22 cellular contexts compared by ENCODE assay signal in genomic region chr17:10447035-10447931, GRCh38. TPM values are rescaled to one million over a fixed set of nuclear protein-coding genes. Genes with fewer than 3 reads are reported as not detected.
"Had no signal": no experiment of that assay in that cellular context is flagged by ENCODE, and none has a peak within 500 bp of the region (broad histone marks: within the 10 kb centered on the region; RNA-seq: fewer than 3 reads in every experiment).

No MANE protein-coding gene starts in this region.

- H3K27me3 ChIP-seq: ascending aorta, neural progenitor cell, tibial nerve, uterus had no signal

- ATAC-seq: left lobe of liver, psoas muscle, right cardiac atrium had no signal

- H3K36me3 ChIP-seq: ascending aorta, esophagus squamous epithelium, neural progenitor cell, tibial nerve, uterus had no signal

- FAIRE-seq: endothelial cell of umbilical vein had no signal

- H3K27ac ChIP-seq: ascending aorta, esophagus squamous epithelium, neural progenitor cell, psoas muscle, tibial nerve, uterus had no signal

- H3K4me1 ChIP-seq: ascending aorta, esophagus squamous epithelium, neural progenitor cell, psoas muscle, tibial nerve, uterus had no signal

- H3K9me3 ChIP-seq: ascending aorta, esophagus squamous epithelium, psoas muscle, tibial nerve, uterus had no signal

- H3K4me3 ChIP-seq: ascending aorta, esophagus squamous epithelium, neural progenitor cell, psoas muscle, tibial nerve, uterus had no signal

- DNase-seq: activated CD4-positive, alpha-beta T cell treated with anti-CD3 and anti-CD28 coated beads, Interleukin-2, amount 10 ng/mL, durations not matched to agents 24 days and 14 days; activated CD8-positive, alpha-beta memory T cell treated with anti-CD3 and anti-CD28 coated beads, Interleukin-2, amount 50 U/mL, for 48 hours; activated effector memory CD4-positive, alpha-beta T cell treated with anti-CD3 and anti-CD28 coated beads, Interleukin-2, amount 50 U/mL, for 16 hours; activated naive CD4-positive, alpha-beta T cell treated with anti-CD3 and anti-CD28 coated beads, Interleukin-2, amount 50 U/mL, for 16 hours; activated T-cell treated with anti-CD3 and anti-CD28 coated beads, Interleukin-2, amount 50 U/mL, for 48 hours; effector CD8-positive, alpha-beta T cell; esophagus squamous epithelium; mammary epithelial cell; naive B cell; psoas muscle; right cardiac atrium; stimulated activated CD4-positive, alpha-beta T cell treated with anti-CD3 and anti-CD28 coated beads, Interleukin-2, amount 100 ng/mL, for 48 hours; T1000; uterus had no signal

RNA-seq across cellular contexts. Expression of gene MYH4, which starts 22.1 kb away (rescaled TPM):
- total RNA-seq: activated CD4-positive, alpha-beta T cell treated with anti-CD3 and anti-CD28 coated beads, Interleukin-2, amount 10 ng/mL, durations not matched to agents 24 days and 14 days; ascending aorta; endothelial cell of umbilical vein; esophagus squamous epithelium; glomerular endothelial cell; left lobe of liver; mammary epithelial cell; osteocyte; T-helper 1 cell treated with Interleukin-12 subunit alpha and Interleukin-12 subunit beta and Interleukin-4 antibody, amounts not matched to agents 30 ng/mL and 1 ng/mL, for 36 hours; tibial nerve; uterus had no signal
- polyA plus RNA-seq: endothelial cell of umbilical vein, mammary epithelial cell, right cardiac atrium had no signal

RNA-seq across cellular contexts. Expression of gene MYH8, which starts 25.5 kb away (rescaled TPM):
- total RNA-seq: activated CD4-positive, alpha-beta T cell treated with anti-CD3 and anti-CD28 coated beads, Interleukin-2, amount 10 ng/mL, durations not matched to agents 24 days and 14 days; ascending aorta; endothelial cell of umbilical vein; esophagus squamous epithelium; glomerular endothelial cell; left lobe of liver; mammary epithelial cell; osteocyte; right cardiac atrium; T-helper 1 cell treated with Interleukin-12 subunit alpha and Interleukin-12 subunit beta and Interleukin-4 antibody, amounts not matched to agents 30 ng/mL and 1 ng/mL, for 36 hours; tibial nerve; uterus had no signal
- polyA plus RNA-seq: endothelial cell of umbilical vein, mammary epithelial cell, right cardiac atrium had no signal
